In the genomic region with DNA sequence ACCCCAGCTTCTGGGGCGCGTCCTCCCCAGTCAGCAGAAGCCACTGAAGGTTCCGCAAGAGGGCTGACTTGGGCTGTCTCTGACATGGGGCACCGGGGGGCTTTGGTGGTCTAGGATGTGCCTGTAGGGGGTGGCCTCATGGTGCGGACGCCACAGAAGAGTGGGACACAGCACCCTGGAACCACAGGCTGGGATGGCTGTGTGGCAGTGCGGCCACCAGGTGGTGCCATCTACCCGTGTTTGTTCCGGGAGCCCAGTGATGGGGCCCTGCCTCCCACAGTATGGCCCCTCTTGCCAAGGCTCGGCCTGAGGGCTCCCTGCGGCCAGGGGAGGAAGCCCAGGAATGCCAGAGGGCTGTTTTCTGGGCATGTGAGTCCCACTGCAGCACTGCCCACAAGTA, we compare ENCODE assay signal across 7 cellular contexts. TPM values are rescaled to one million over a fixed set of nuclear protein-coding genes. Genes with fewer than 3 reads are reported as not detected.
DNase-seq lines count a peak whose midpoint lies in the region; ATAC-seq and TF ChIP-seq lines count a peak whose summit lies in the region.
"Not testable (repeated sequence)": the region's sequence is repeated elsewhere in the genome, so short reads cannot be mapped to it uniquely, and the experiment has no call there.

No MANE protein-coding gene starts in this region.

- not testable (repeated sequence) for H3K4me1 Mint-ChIP-seq in activated naive CD4-positive, alpha-beta T cell treated with anti-CD3 and anti-CD28 coated beads for 36 hours (ENCODE audit: low read depth); neural crest cell

- not testable (repeated sequence) for H3K36me3 Mint-ChIP-seq in activated naive CD4-positive, alpha-beta T cell treated with anti-CD3 and anti-CD28 coated beads for 36 hours (ENCODE audit: low read depth); neural crest cell (ENCODE audit: low read depth)

- TF ChIP-seq CTCF in LNCaP clone FGC (IDR thresholded peaks at IDR 0.05; ENCODE audit: control insufficient read depth, extremely low read depth, insufficient read depth) (peak; percentile 7; the same call in 1 of the 2 replicates), neural crest cell (conservative IDR thresholded peaks at IDR 0.05) (peak; percentile 50)

- ATAC-seq in GM18907 (IDR thresholded peaks at IDR 0.05; ENCODE audit: unreplicated experiment): peak; percentile 97
- peak; percentile 82 for ATAC-seq in GM21717 (IDR thresholded peaks at IDR 0.05; ENCODE audit: unreplicated experiment)
- ATAC-seq in HG03025 (IDR thresholded peaks at IDR 0.05; ENCODE audit: low FRiP score, unreplicated experiment): peak; percentile 57
- ATAC-seq in Right ventricle myocardium superior (ENCODE audit: poor library complexity): peak; percentile 95

- H3K4me3 ChIP-seq in LNCaP clone FGC (ENCODE audit: low read depth, low read length): not testable (repeated sequence)

- not testable (repeated sequence) for H3K27ac Mint-ChIP-seq in activated naive CD4-positive, alpha-beta T cell treated with anti-CD3 and anti-CD28 coated beads for 36 hours; neural crest cell (ENCODE audit: unreplicated experiment)

- CTCF ChIA-PET in activated naive CD4-positive, alpha-beta T cell treated with anti-CD3 and anti-CD28 coated beads for 36 hours (lab: Charles Lee): not testable (repeated sequence)

- not testable (repeated sequence) for H3K4me3 Mint-ChIP-seq in activated naive CD4-positive, alpha-beta T cell treated with anti-CD3 and anti-CD28 coated beads for 36 hours; neural crest cell

- intact Hi-C loops in activated naive CD4-positive, alpha-beta T cell treated with anti-CD3 and anti-CD28 coated beads for 36 hours (cut with micrococcal nuclease); Right ventricle myocardium superior (cut with DNase I): not testable (repeated sequence)

- not testable (repeated sequence) for DNase-seq in LNCaP clone FGC (ENCODE audit: low read depth); Right ventricle myocardium superior; neural crest cell (ENCODE audit: low read depth, low spot score)
- DNase-seq in activated naive CD4-positive, alpha-beta T cell treated with anti-CD3 and anti-CD28 coated beads for 36 hours: peak; percentile 13

- H3K9me3 Mint-ChIP-seq in activated naive CD4-positive, alpha-beta T cell treated with anti-CD3 and anti-CD28 coated beads for 36 hours; neural crest cell: not testable (repeated sequence)

- not testable (repeated sequence) for H3K27me3 Mint-ChIP-seq in activated naive CD4-positive, alpha-beta T cell treated with anti-CD3 and anti-CD28 coated beads for 36 hours (ENCODE audit: low read depth); neural crest cell (ENCODE audit: low read depth)

RNA-seq across cellular contexts. Expression of a gene that starts 38.6 kb away (rescaled TPM):
- 1 to 10 TPM; 1.8 to 2.1 TPM for total RNA-seq in activated naive CD4-positive, alpha-beta T cell treated with anti-CD3 and anti-CD28 coated beads for 36 hours
- 1.0 TPM for total RNA-seq in Right ventricle myocardium superior
- total RNA-seq in neural crest cell: 6.4 and 6.6 TPM in 2 replicates
